In the genomic region with DNA sequence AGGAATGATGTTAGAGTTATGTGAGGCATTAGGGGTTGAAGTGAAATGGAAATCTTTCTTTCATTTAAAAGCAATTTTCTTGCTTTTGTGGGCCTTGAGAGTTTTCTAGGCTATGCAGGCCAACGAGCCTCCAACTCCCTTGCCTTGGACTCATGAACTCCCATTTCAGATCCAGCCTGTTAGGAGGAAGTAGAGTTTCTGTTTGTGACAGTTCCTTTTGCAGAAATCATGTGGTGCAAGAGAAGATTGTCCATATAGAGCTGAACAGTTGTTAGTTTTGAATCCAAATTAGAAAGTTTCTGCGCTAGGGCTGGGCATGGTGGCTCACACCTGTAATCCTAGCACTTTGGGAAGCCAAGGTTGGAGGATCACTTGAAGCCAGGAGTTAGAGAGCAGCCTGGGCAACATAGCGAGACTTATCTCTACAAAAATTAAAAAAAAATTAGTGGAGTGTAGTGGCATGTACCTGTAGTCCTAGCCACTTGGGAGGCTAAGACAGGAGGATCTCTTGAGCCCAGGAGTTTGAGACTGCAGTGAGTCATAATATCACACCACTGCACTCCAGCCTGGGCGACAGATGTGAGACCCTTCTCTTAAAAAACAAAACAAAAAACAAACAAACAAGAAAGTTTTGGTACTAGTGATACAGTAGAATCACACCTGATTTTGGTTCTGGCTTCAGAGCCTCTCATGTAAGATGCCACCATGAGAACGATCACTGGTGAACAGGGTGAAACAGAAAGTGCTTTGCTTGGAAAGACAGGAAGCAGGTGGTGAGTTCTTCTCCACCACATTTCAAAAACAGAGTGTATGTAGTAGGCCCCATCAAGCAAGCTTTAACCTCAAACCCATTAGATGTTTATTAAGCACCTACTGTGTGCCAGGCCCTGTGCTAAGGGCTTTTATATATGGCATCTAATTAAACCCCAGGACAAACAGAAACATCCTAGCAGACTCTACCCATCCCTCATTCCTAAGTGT, we compare ENCODE assay signal across 8 cellular contexts. TPM values are rescaled to one million over a fixed set of nuclear protein-coding genes. Genes with fewer than 3 reads are reported as not detected.
A peak's percentile ranks its signal among the peaks of the same experiment; 100 is the strongest.
DNase-seq lines count a peak whose midpoint lies in the region; ATAC-seq and TF ChIP-seq lines count a peak whose summit lies in the region.

No MANE protein-coding gene starts in this region.

- H3K27ac ChIP-seq in right atrium auricular region, result no peak overlapping the region

- DNase-seq in NOMO-1 (lab: John Stamatoyannopoulos, UW; ENCODE audit: unreplicated experiment in 2 of 2), result peak; percentile 54 to 77
- DNase-seq in mucosa of descending colon, result no peak
- DNase-seq in NCI-H1436 (lab: John Stamatoyannopoulos, UW), result no peak
- no peak for DNase-seq in right atrium auricular region (ENCODE audit: low spot score)
- DNase-seq in SW 1271 (lab: John Stamatoyannopoulos, UW), result no peak
- DNase-seq in AG08396 (ENCODE audit: low spot score), result no peak

- H3K36me3 ChIP-seq in mucosa of descending colon (ENCODE audit: low read depth) (no peaks in the 10 kb centered on the region), right atrium auricular region (no peaks in the 10 kb centered on the region)

- H3K4me3 ChIP-seq in mucosa of descending colon (no peak overlapping the region), right atrium auricular region (no peak overlapping the region)

- H3K4me1 ChIP-seq in mucosa of descending colon (ENCODE audit: low read depth) (peaks cover 2% of the 10 kb centered on the region), right atrium auricular region (peaks cover 0 to 13% of the 10 kb centered on the region in 2 donors)

- intact Hi-C loops in mucosa of descending colon (cut with DNase I, micrococcal nuclease), result no loop called here

- ATAC-seq in GM18519 (IDR thresholded peaks at IDR 0.05; ENCODE audit: low FRiP score, unreplicated experiment), result peak; percentile 87
- ATAC-seq in HG02623 (IDR thresholded peaks at IDR 0.05; ENCODE audit: unreplicated experiment), result peak; percentile 88
- peak; percentile 83 for ATAC-seq in mucosa of descending colon

- no peaks in the 10 kb centered on the region for H3K9me3 ChIP-seq in mucosa of descending colon
- no peaks in the 10 kb centered on the region for H3K9me3 ChIP-seq in right atrium auricular region

- TF ChIP-seq CTCF in mucosa of descending colon (IDR thresholded peaks at IDR 0.05), result no peak
- no peak for TF ChIP-seq CTCF in right atrium auricular region (IDR thresholded peaks at IDR 0.05)

- no peaks in the 10 kb centered on the region for H3K27me3 ChIP-seq in right atrium auricular region

RNA-seq across cellular contexts. Expression of gene MED13L, which starts 47.5 kb away (rescaled TPM):
- total RNA-seq in mucosa of descending colon (100 to 1,000 TPM in 2 of 3 donors, 10 to 100 TPM in 1; 96.9 to 165 (median 135) TPM), right atrium auricular region (10 to 100 TPM; 55.0 to 64.1 TPM)

Comparison
In these comparisons a context has a peak if more than half of its experiments do, and no peak if none do; other contexts are left out.
1. DNase-seq: peak in NOMO-1 (2 of 2); none in mucosa of descending colon (0 of 3), NCI-H1436 (single experiment), right atrium auricular region (single experiment), SW 1271 (0 of 2) and AG08396 (single experiment).
2. Peak in every context shown above with its lines, with median percentiles within 50 percentile points of each other: ATAC-seq.